ENCODE assay signal across 8 cellular contexts in the genomic region with DNA sequence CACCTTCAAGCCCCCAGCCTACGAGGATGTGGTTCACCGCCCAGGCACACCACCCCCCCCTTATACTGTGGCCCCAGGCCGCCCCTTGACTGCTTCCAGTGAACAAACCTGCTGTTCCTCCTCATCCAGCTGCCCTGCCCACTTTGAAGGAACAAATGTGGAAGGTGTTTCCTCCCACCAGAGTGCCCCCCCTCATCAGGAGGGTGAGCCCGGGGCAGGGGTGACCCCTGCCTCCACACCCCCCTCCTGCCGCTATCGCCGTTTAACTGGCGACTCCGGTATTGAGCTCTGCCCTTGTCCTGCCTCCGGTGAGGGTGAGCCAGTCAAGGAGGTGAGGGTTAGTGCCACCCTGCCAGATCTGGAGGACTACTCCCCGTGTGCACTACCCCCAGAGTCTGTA. TPM values are rescaled to one million over a fixed set of nuclear protein-coding genes. Genes with fewer than 3 reads are reported as not detected.
DNase-seq lines count a peak whose midpoint lies in the region; ATAC-seq, FAIRE-seq and TF ChIP-seq lines count a peak whose summit lies in the region.
"Not testable (repeated sequence)": the region's sequence is repeated elsewhere in the genome, so short reads cannot be mapped to it uniquely, and the experiment has no call there.

No MANE protein-coding gene starts in this region.

- FAIRE-seq in HepG2 (lab: Jason Lieb, UNC) = not testable (repeated sequence)

- not testable (repeated sequence) for ATAC-seq in HepG2; stimulated activated naive CD8-positive, alpha-beta T cell treated with anti-CD3 and anti-CD28 coated beads, Interleukin-15, amount 100 ng/mL, for 72 hours

- TF ChIP-seq CTCF in Caco-2 (IDR thresholded peaks at IDR 0.05; ENCODE audit: insufficient read depth in 1 of 2, low read depth in 1 of 2, low read length in 1 of 2, severe bottlenecking in 1 of 2, unreplicated experiment in 1 of 2); brain (conservative IDR thresholded peaks at IDR 0.05); HepG2 (CRISPR knock-in tag; IDR thresholded peaks at IDR 0.05); neural crest cell (conservative IDR thresholded peaks at IDR 0.05): not testable (repeated sequence)

- H3K27me3 Mint-ChIP-seq in Caco-2 (ENCODE audit: insufficient read depth, unreplicated experiment); activated CD4-positive, alpha-beta T cell treated with anti-CD3 and anti-CD28 coated beads, Interleukin-2, amount 10 ng/mL, durations not matched to agents 7 days and 5 days; activated naive CD4-positive, alpha-beta T cell treated with anti-CD3 and anti-CD28 coated beads for 36 hours (ENCODE audit: low read depth); neural crest cell (ENCODE audit: low read depth); stimulated activated naive CD8-positive, alpha-beta T cell treated with anti-CD3 and anti-CD28 coated beads, Interleukin-15, amount 100 ng/mL, for 72 hours: not testable (repeated sequence)
- peaks cover 23% of the 10 kb centered on the region for H3K27me3 Mint-ChIP-seq in brain

- TF ChIP-seq POLR2A in HepG2 (IDR thresholded peaks at IDR 0.05; ENCODE audit: insufficient read depth in 1 of 2, low read depth in 2 of 2, low read length in 2 of 2) = not testable (repeated sequence)

- not testable (repeated sequence) for H3K4me1 ChIP-seq in Caco-2
- peaks cover 40% of the 10 kb centered on the region for H3K4me1 ChIP-seq in HepG2 (ENCODE audit: insufficient read depth, low read length)

- not testable (repeated sequence) for DNase-seq in Caco-2; activated CD4-positive, alpha-beta T cell treated with anti-CD3 and anti-CD28 coated beads, Interleukin-2, amount 10 ng/mL, durations not matched to agents 7 days and 5 days; activated naive CD4-positive, alpha-beta T cell treated with anti-CD3 and anti-CD28 coated beads for 36 hours; HepG2 (ENCODE audit: low spot score); neural crest cell (ENCODE audit: low read depth, low spot score); stimulated activated naive CD8-positive, alpha-beta T cell treated with anti-CD3 and anti-CD28 coated beads, Interleukin-15, amount 100 ng/mL, for 72 hours

- H3K36me3 Mint-ChIP-seq in Caco-2 (ENCODE audit: insufficient read depth, unreplicated experiment) = peaks cover 67% of the 10 kb centered on the region
- peaks cover 26% of the 10 kb centered on the region for H3K36me3 Mint-ChIP-seq in activated CD4-positive, alpha-beta T cell treated with anti-CD3 and anti-CD28 coated beads, Interleukin-2, amount 10 ng/mL, durations not matched to agents 7 days and 5 days (ENCODE audit: low read depth)
- not testable (repeated sequence) for H3K36me3 Mint-ChIP-seq in activated naive CD4-positive, alpha-beta T cell treated with anti-CD3 and anti-CD28 coated beads for 36 hours (ENCODE audit: low read depth)
- H3K36me3 Mint-ChIP-seq in brain = peaks cover 13% of the 10 kb centered on the region
- peaks cover 12% of the 10 kb centered on the region for H3K36me3 Mint-ChIP-seq in neural crest cell (ENCODE audit: low read depth)

- H3K4me2 ChIP-seq in HepG2 (ENCODE audit: low read depth, low read length) = not testable (repeated sequence)

- H3K27ac Mint-ChIP-seq in Caco-2 (ENCODE audit: unreplicated experiment) (peak overlapping the region; percentile 74), brain (peak overlapping the region; percentile 27 to 99 (median 98))
- H3K27ac Mint-ChIP-seq in activated CD4-positive, alpha-beta T cell treated with anti-CD3 and anti-CD28 coated beads, Interleukin-2, amount 10 ng/mL, durations not matched to agents 7 days and 5 days; neural crest cell (ENCODE audit: unreplicated experiment): not testable (repeated sequence)
- H3K27ac Mint-ChIP-seq in activated naive CD4-positive, alpha-beta T cell treated with anti-CD3 and anti-CD28 coated beads for 36 hours = peak overlapping the region; percentile 56
- peak overlapping the region in 1 of 2 donors; percentile 51 for H3K27ac Mint-ChIP-seq in stimulated activated naive CD8-positive, alpha-beta T cell treated with anti-CD3 and anti-CD28 coated beads, Interleukin-15, amount 100 ng/mL, for 72 hours

- TF ChIP-seq EP300 in HepG2 (IDR thresholded peaks at IDR 0.05; ENCODE audit: low read depth in 2 of 2, low read length in 2 of 2); HepG2 (CRISPR knock-in tag; IDR thresholded peaks at IDR 0.05; ENCODE audit: borderline replicate concordance): not testable (repeated sequence)

- not testable (repeated sequence) for H3K9ac ChIP-seq in HepG2 (ENCODE audit: insufficient read depth, low read depth, low read length)

- not testable (repeated sequence) for H4K20me1 ChIP-seq in HepG2 (ENCODE audit: insufficient read depth, low read length)

- CTCF ChIA-PET in Caco-2 (lab: Charles Lee); HepG2 (lab: Yijun Ruan, JAX; ENCODE audit: low intra/inter-chr PET ratio, low total read pairs): not testable (repeated sequence)
- CTCF ChIA-PET in activated CD4-positive, alpha-beta T cell treated with anti-CD3 and anti-CD28 coated beads, Interleukin-2, amount 10 ng/mL, durations not matched to agents 7 days and 5 days (lab: Charles Lee) = interaction anchor here (1.4 to 9.8 kb wide), 5 partner anchors 9 to 33 kb away, joined by 3 to 66 read pairs (median 5); a partner anchor contains a TSS
- CTCF ChIA-PET in activated naive CD4-positive, alpha-beta T cell treated with anti-CD3 and anti-CD28 coated beads for 36 hours (lab: Charles Lee) = interaction anchor here (1.9 kb wide), 1 partner anchor 22 kb away, joined by 7 read pairs; a partner anchor contains a TSS

- not testable (repeated sequence) for TF ChIP-seq RAD21 in HepG2 (CRISPR knock-in tag; IDR thresholded peaks at IDR 0.05)

- intact Hi-C loops in Caco-2 (cut with micrococcal nuclease; ENCODE audit: unreplicated experiment); activated naive CD4-positive, alpha-beta T cell treated with anti-CD3 and anti-CD28 coated beads for 36 hours (cut with micrococcal nuclease); HepG2 (cut with micrococcal nuclease; ENCODE audit: unreplicated experiment): not testable (repeated sequence)

- not testable (repeated sequence) for H3K27ac ChIP-seq in HepG2 (ENCODE audit: extremely low read length, insufficient read depth, low read length)

- H3K79me2 ChIP-seq in HepG2 (ENCODE audit: insufficient read depth, low read length) = peaks cover 44% of the 10 kb centered on the region

- 94% methylated on average over 11 of the region's 11 CpGs for WGBS in HepG2 (ENCODE audit: low lambda C conversion rate)

- peak overlapping the region; percentile 95 for H3K4me3 Mint-ChIP-seq in Caco-2 (ENCODE audit: unreplicated experiment)
- peak overlapping the region; percentile 91 for H3K4me3 Mint-ChIP-seq in activated CD4-positive, alpha-beta T cell treated with anti-CD3 and anti-CD28 coated beads, Interleukin-2, amount 10 ng/mL, durations not matched to agents 7 days and 5 days
- H3K4me3 Mint-ChIP-seq in activated naive CD4-positive, alpha-beta T cell treated with anti-CD3 and anti-CD28 coated beads for 36 hours = peak overlapping the region; percentile 92
- peak overlapping the region; percentile 95 to 99 (median 97) for H3K4me3 Mint-ChIP-seq in brain
- H3K4me3 Mint-ChIP-seq in neural crest cell = peak overlapping the region; percentile 94
- peak overlapping the region; percentile 89 to 99 for H3K4me3 Mint-ChIP-seq in stimulated activated naive CD8-positive, alpha-beta T cell treated with anti-CD3 and anti-CD28 coated beads, Interleukin-15, amount 100 ng/mL, for 72 hours

- peaks cover 32% of the 10 kb centered on the region for H3K4me1 Mint-ChIP-seq in Caco-2 (ENCODE audit: low read depth, unreplicated experiment)
- peaks cover 55% of the 10 kb centered on the region for H3K4me1 Mint-ChIP-seq in activated CD4-positive, alpha-beta T cell treated with anti-CD3 and anti-CD28 coated beads, Interleukin-2, amount 10 ng/mL, durations not matched to agents 7 days and 5 days
- H3K4me1 Mint-ChIP-seq in activated naive CD4-positive, alpha-beta T cell treated with anti-CD3 and anti-CD28 coated beads for 36 hours (ENCODE audit: low read depth) = peaks cover 41% of the 10 kb centered on the region
- H3K4me1 Mint-ChIP-seq in brain = peaks cover 63% of the 10 kb centered on the region
- H3K4me1 Mint-ChIP-seq in neural crest cell = peaks cover 49% of the 10 kb centered on the region
- peaks cover 66% of the 10 kb centered on the region for H3K4me1 Mint-ChIP-seq in stimulated activated naive CD8-positive, alpha-beta T cell treated with anti-CD3 and anti-CD28 coated beads, Interleukin-15, amount 100 ng/mL, for 72 hours

- H3K9me3 Mint-ChIP-seq in Caco-2 (ENCODE audit: unreplicated experiment); activated CD4-positive, alpha-beta T cell treated with anti-CD3 and anti-CD28 coated beads, Interleukin-2, amount 10 ng/mL, durations not matched to agents 7 days and 5 days; activated naive CD4-positive, alpha-beta T cell treated with anti-CD3 and anti-CD28 coated beads for 36 hours; brain; neural crest cell; stimulated activated naive CD8-positive, alpha-beta T cell treated with anti-CD3 and anti-CD28 coated beads, Interleukin-15, amount 100 ng/mL, for 72 hours: not testable (repeated sequence)

- H3K27me3 ChIP-seq in Caco-2 (replicated peaks; ENCODE audit: control insufficient read depth, insufficient read depth, low read length); HepG2 (ENCODE audit: control insufficient read depth in 1 of 2, insufficient read depth in 2 of 2, low read length in 2 of 2): not testable (repeated sequence)

- H2AFZ ChIP-seq in HepG2 (ENCODE audit: low read length) = not testable (repeated sequence)

- not testable (repeated sequence) for BruUV-seq in Caco-2 (replicated peaks; lab: Mats Ljungman, UMichigan); HepG2 (replicated peaks; lab: Mats Ljungman, UMichigan)

- POLR2A ChIA-PET in Caco-2 (lab: Charles Lee) = interaction anchor here (0.6 kb wide), 1 partner anchor 1206 kb away, joined by 4 read pairs; no protein-coding TSS in a partner anchor
- POLR2A ChIA-PET in activated CD4-positive, alpha-beta T cell treated with anti-CD3 and anti-CD28 coated beads, Interleukin-2, amount 10 ng/mL, durations not matched to agents 7 days and 5 days (lab: Charles Lee) = not testable (repeated sequence)
- POLR2A ChIA-PET in HepG2 (lab: Yijun Ruan, JAX) = interaction anchor here (2.7 to 12.4 kb wide), 5 partner anchors 17 to 47 kb away, joined by 11 to 342 read pairs (median 71); a partner anchor contains a TSS

- H3K9me3 ChIP-seq in Caco-2; HepG2 (ENCODE audit: low read length): not testable (repeated sequence)

- in situ Hi-C loops in HepG2 (cut with HindIII; ENCODE audit: extremely low pct_ligation_motif_present, low pct_unique_long_range_greater_than_20kb) = not testable (repeated sequence)

- H3K4me3 ChIP-seq in Caco-2 (ENCODE audit: low read depth, low read length); HepG2 (replicated peaks in 1 of 3; ENCODE audit: insufficient read depth in 1 of 3, low read depth in 2 of 3, low read length in 3 of 3): not testable (repeated sequence)

- H3K36me3 ChIP-seq in Caco-2 (ENCODE audit: control insufficient read depth, insufficient read depth, low read length) = not testable (repeated sequence)
- peaks cover 1 to 24% of the 10 kb centered on the region in 2 experiments for H3K36me3 ChIP-seq in HepG2 (replicated peaks in 1 of 2; ENCODE audit: control insufficient read depth in 1 of 2, insufficient read depth in 2 of 2, low read length in 2 of 2)

RNA-seq across cellular contexts. Expression of a gene that starts 2.0 kb away (rescaled TPM):
- total RNA-seq in Caco-2 (2022) (53.4 and 54.8 TPM in 2 replicates), HepG2 (2016; rRNA removed; fragmentation: Illumina TruSeq; extraction: Trizol) (26.5 and 38.8 TPM in 2 replicates), neural crest cell (86.7 and 89.7 TPM in 2 replicates)
- 81.4 TPM for polyA plus RNA-seq in PFSK-1 (2012; ENCODE audit: insufficient read length, low read depth)
- total RNA-seq in activated CD4-positive, alpha-beta T cell treated with anti-CD3 and anti-CD28 coated beads, Interleukin-2, amount 10 ng/mL, durations not matched to agents 7 days and 5 days = 10 to 100 TPM; 52.5 to 52.6 TPM
- total RNA-seq in activated naive CD4-positive, alpha-beta T cell treated with anti-CD3 and anti-CD28 coated beads for 36 hours = 10 to 100 TPM; 39.4 to 40.0 TPM
- polyA plus RNA-seq in brain (ENCODE audit: insufficient read depth, low read depth, low replicate concordance) (177 TPM), HepG2 (2011; rRNA removed) (85.7 and 107 TPM in 2 replicates)
- total RNA-seq in HepG2 (2016; cell fraction: cytosol; rRNA removed; fragmentation: Illumina TruSeq; extraction: Trizol; ENCODE audit: low read depth) = 50.0 and 58.3 TPM in 2 replicates
- total RNA-seq in HepG2 (2016; cell fraction: insoluble cytoplasmic fraction; rRNA removed; fragmentation: Illumina TruSeq; extraction: Trizol) = 27.8 and 36.5 TPM in 2 replicates
- total RNA-seq in HepG2 (2016; cell fraction: membrane; rRNA removed; fragmentation: Illumina TruSeq; extraction: Trizol) = 61.3 and 76.9 TPM in 2 replicates
- 25.9 and 29.1 TPM in 2 replicates for total RNA-seq in HepG2 (2016; cell fraction: nucleus; rRNA removed; fragmentation: Illumina TruSeq; extraction: Trizol)
- polyA plus RNA-seq in HepG2 (2011; cell fraction: cytosol; rRNA removed) = 77.8 and 109 TPM in 2 replicates
- 406 and 434 TPM in 2 replicates for polyA plus RNA-seq in HepG2 (2011; cell fraction: nucleus; rRNA removed)
- 45.0 and 50.3 TPM in 2 replicates for polyA plus RNA-seq in HepG2 (2012)
- polyA plus RNA-seq in HepG2 (2016; cell fraction: cytosol; fragmentation: Illumina TruSeq; extraction: Trizol; ENCODE audit: low read depth) = 82.9 and 90.6 TPM in 2 replicates
- polyA plus RNA-seq in HepG2 (2016; cell fraction: insoluble cytoplasmic fraction; fragmentation: Illumina TruSeq; extraction: Trizol; ENCODE audit: low read depth) = 41.4 and 46.0 TPM in 2 replicates
- polyA plus RNA-seq in HepG2 (2016; cell fraction: membrane; fragmentation: Illumina TruSeq; extraction: Trizol; ENCODE audit: low read depth) = 87.2 and 99.7 TPM in 2 replicates
- polyA plus RNA-seq in HepG2 (2016; cell fraction: nucleus; fragmentation: Illumina TruSeq; extraction: Trizol; ENCODE audit: insufficient read depth, low read depth) = 71.0 and 71.7 TPM in 2 replicates
- polyA minus RNA-seq in HepG2 (2011; rRNA and poly(A)+ RNA removed; ENCODE audit: low replicate concordance) = 54.1 and 96.5 TPM in 2 replicates
- polyA minus RNA-seq in HepG2 (2011; cell fraction: cytosol; rRNA and poly(A)+ RNA removed) = 9.6 and 9.8 TPM in 2 replicates
- polyA minus RNA-seq in HepG2 (2011; cell fraction: nucleus; rRNA and poly(A)+ RNA removed) = 29.4 and 41.2 TPM in 2 replicates

RNA-seq across cellular contexts. Expression of a gene that starts 5.0 kb away (rescaled TPM):
- 70.5 and 71.1 TPM in 2 replicates for total RNA-seq in Caco-2 (2022)
- 53.8 TPM for polyA plus RNA-seq in PFSK-1 (2012; ENCODE audit: insufficient read length, low read depth)
- 10 to 100 TPM; 55.4 to 62.6 TPM for total RNA-seq in activated CD4-positive, alpha-beta T cell treated with anti-CD3 and anti-CD28 coated beads, Interleukin-2, amount 10 ng/mL, durations not matched to agents 7 days and 5 days
- 10 to 100 TPM; 38.8 to 39.1 TPM for total RNA-seq in activated naive CD4-positive, alpha-beta T cell treated with anti-CD3 and anti-CD28 coated beads for 36 hours
- 29.4 TPM for polyA plus RNA-seq in brain (ENCODE audit: insufficient read depth, low read depth, low replicate concordance)
- 30.1 and 95.2 TPM in 2 replicates for total RNA-seq in HepG2 (2016; rRNA removed; fragmentation: Illumina TruSeq; extraction: Trizol)
- 8.8 and 11.5 TPM in 2 replicates for total RNA-seq in HepG2 (2016; cell fraction: cytosol; rRNA removed; fragmentation: Illumina TruSeq; extraction: Trizol; ENCODE audit: low read depth)
- total RNA-seq in HepG2 (2016; cell fraction: insoluble cytoplasmic fraction; rRNA removed; fragmentation: Illumina TruSeq; extraction: Trizol) = 26.3 and 96.7 TPM in 2 replicates
- 21.6 and 24.7 TPM in 2 replicates for total RNA-seq in HepG2 (2016; cell fraction: membrane; rRNA removed; fragmentation: Illumina TruSeq; extraction: Trizol)
- 74.9 and 89.3 TPM in 2 replicates for total RNA-seq in HepG2 (2016; cell fraction: nucleus; rRNA removed; fragmentation: Illumina TruSeq; extraction: Trizol)
- 117 and 124 TPM in 2 replicates for polyA plus RNA-seq in HepG2 (2011; rRNA removed)
- 82.7 and 107 TPM in 2 replicates for polyA plus RNA-seq in HepG2 (2011; cell fraction: cytosol; rRNA removed)
- polyA plus RNA-seq in HepG2 (2011; cell fraction: nucleus; rRNA removed) = 164 and 187 TPM in 2 replicates
- polyA plus RNA-seq in HepG2 (2012) = 66.6 and 78.0 TPM in 2 replicates
- polyA plus RNA-seq in HepG2 (2016; cell fraction: cytosol; fragmentation: Illumina TruSeq; extraction: Trizol; ENCODE audit: low read depth) = 7.9 TPM in 2 replicates
- polyA plus RNA-seq in HepG2 (2016; cell fraction: insoluble cytoplasmic fraction; fragmentation: Illumina TruSeq; extraction: Trizol; ENCODE audit: low read depth) = 21.4 and 26.1 TPM in 2 replicates
- 12.9 and 13.0 TPM in 2 replicates for polyA plus RNA-seq in HepG2 (2016; cell fraction: membrane; fragmentation: Illumina TruSeq; extraction: Trizol; ENCODE audit: low read depth)
- polyA plus RNA-seq in HepG2 (2016; cell fraction: nucleus; fragmentation: Illumina TruSeq; extraction: Trizol; ENCODE audit: insufficient read depth, low read depth) = 132 and 137 TPM in 2 replicates
- 89.6 and 182 TPM in 2 replicates for polyA minus RNA-seq in HepG2 (2011; rRNA and poly(A)+ RNA removed; ENCODE audit: low replicate concordance)
- polyA minus RNA-seq in HepG2 (2011; cell fraction: cytosol; rRNA and poly(A)+ RNA removed) = 63.1 and 75.1 TPM in 2 replicates
- 28.6 and 30.3 TPM in 2 replicates for polyA minus RNA-seq in HepG2 (2011; cell fraction: nucleus; rRNA and poly(A)+ RNA removed)
- 53.7 and 56.1 TPM in 2 replicates for total RNA-seq in neural crest cell

RNA-seq across cellular contexts. Expression of a gene that starts 5.3 kb away (rescaled TPM):
- total RNA-seq in Caco-2 (2022) (25.2 and 29.1 TPM in 2 replicates), HepG2 (2016; rRNA removed; fragmentation: Illumina TruSeq; extraction: Trizol) (10.0 and 14.5 TPM in 2 replicates), neural crest cell (31.3 and 33.1 TPM in 2 replicates)
- polyA plus RNA-seq in PFSK-1 (2012; ENCODE audit: insufficient read length, low read depth) = 28.0 TPM
- total RNA-seq in activated CD4-positive, alpha-beta T cell treated with anti-CD3 and anti-CD28 coated beads, Interleukin-2, amount 10 ng/mL, durations not matched to agents 7 days and 5 days = 10 to 100 TPM; 28.9 to 32.1 TPM
- 10 to 100 TPM; 26.5 to 28.3 TPM for total RNA-seq in activated naive CD4-positive, alpha-beta T cell treated with anti-CD3 and anti-CD28 coated beads for 36 hours
- polyA plus RNA-seq in brain (ENCODE audit: insufficient read depth, low read depth, low replicate concordance) (31.9 TPM), HepG2 (2011; rRNA removed) (6.2 and 7.9 TPM in 2 replicates)
- total RNA-seq in HepG2 (2016; cell fraction: cytosol; rRNA removed; fragmentation: Illumina TruSeq; extraction: Trizol; ENCODE audit: low read depth) = 5.0 and 7.0 TPM in 2 replicates
- 8.7 and 16.5 TPM in 2 replicates for total RNA-seq in HepG2 (2016; cell fraction: insoluble cytoplasmic fraction; rRNA removed; fragmentation: Illumina TruSeq; extraction: Trizol)
- total RNA-seq in HepG2 (2016; cell fraction: membrane; rRNA removed; fragmentation: Illumina TruSeq; extraction: Trizol) = 9.3 and 10.1 TPM in 2 replicates
- 12.6 and 17.1 TPM in 2 replicates for total RNA-seq in HepG2 (2016; cell fraction: nucleus; rRNA removed; fragmentation: Illumina TruSeq; extraction: Trizol)
- 4.5 and 4.9 TPM in 2 replicates for polyA plus RNA-seq in HepG2 (2011; cell fraction: cytosol; rRNA removed)
- 63.6 and 70.4 TPM in 2 replicates for polyA plus RNA-seq in HepG2 (2011; cell fraction: nucleus; rRNA removed)
- polyA plus RNA-seq in HepG2 (2012) = 13.1 and 14.4 TPM in 2 replicates
- 4.5 and 5.4 TPM in 2 replicates for polyA plus RNA-seq in HepG2 (2016; cell fraction: cytosol; fragmentation: Illumina TruSeq; extraction: Trizol; ENCODE audit: low read depth)
- polyA plus RNA-seq in HepG2 (2016; cell fraction: insoluble cytoplasmic fraction; fragmentation: Illumina TruSeq; extraction: Trizol; ENCODE audit: low read depth) = 15.4 and 15.7 TPM in 2 replicates
- polyA plus RNA-seq in HepG2 (2016; cell fraction: membrane; fragmentation: Illumina TruSeq; extraction: Trizol; ENCODE audit: low read depth) = 10.1 and 13.1 TPM in 2 replicates
- polyA plus RNA-seq in HepG2 (2016; cell fraction: nucleus; fragmentation: Illumina TruSeq; extraction: Trizol; ENCODE audit: insufficient read depth, low read depth) = 30.3 and 40.1 TPM in 2 replicates
- 2.5 and 7.3 TPM in 2 replicates for polyA minus RNA-seq in HepG2 (2011; rRNA and poly(A)+ RNA removed; ENCODE audit: low replicate concordance)
- 1.3 TPM in 1 of 2 replicates, not detected in the other for polyA minus RNA-seq in HepG2 (2011; cell fraction: cytosol; rRNA and poly(A)+ RNA removed)
- 14.5 and 22.5 TPM in 2 replicates for polyA minus RNA-seq in HepG2 (2011; cell fraction: nucleus; rRNA and poly(A)+ RNA removed)

RNA-seq across cellular contexts. Expression of a gene that starts 12.2 kb away (rescaled TPM):
- total RNA-seq in Caco-2 (2022) (88.4 and 102 TPM in 2 replicates), HepG2 (2016; rRNA removed; fragmentation: Illumina TruSeq; extraction: Trizol) (51.9 and 53.8 TPM in 2 replicates), neural crest cell (72.4 and 74.6 TPM in 2 replicates)
- polyA plus RNA-seq in PFSK-1 (2012; ENCODE audit: insufficient read length, low read depth) = 142 TPM
- total RNA-seq in activated CD4-positive, alpha-beta T cell treated with anti-CD3 and anti-CD28 coated beads, Interleukin-2, amount 10 ng/mL, durations not matched to agents 7 days and 5 days = 10 to 100 TPM; 72.5 to 83.1 TPM
- 100 to 1,000 TPM; 112 to 117 TPM for total RNA-seq in activated naive CD4-positive, alpha-beta T cell treated with anti-CD3 and anti-CD28 coated beads for 36 hours
- polyA plus RNA-seq in brain (ENCODE audit: insufficient read depth, low read depth, low replicate concordance) (88.8 TPM), HepG2 (2011; rRNA removed) (28.8 and 34.3 TPM in 2 replicates)
- total RNA-seq in HepG2 (2016; cell fraction: cytosol; rRNA removed; fragmentation: Illumina TruSeq; extraction: Trizol; ENCODE audit: low read depth) = 42.4 and 54.6 TPM in 2 replicates
- 58.8 and 59.3 TPM in 2 replicates for total RNA-seq in HepG2 (2016; cell fraction: insoluble cytoplasmic fraction; rRNA removed; fragmentation: Illumina TruSeq; extraction: Trizol)
- 53.4 and 65.7 TPM in 2 replicates for total RNA-seq in HepG2 (2016; cell fraction: membrane; rRNA removed; fragmentation: Illumina TruSeq; extraction: Trizol)
- total RNA-seq in HepG2 (2016; cell fraction: nucleus; rRNA removed; fragmentation: Illumina TruSeq; extraction: Trizol) = 30.0 and 33.7 TPM in 2 replicates
- polyA plus RNA-seq in HepG2 (2011; cell fraction: cytosol; rRNA removed) = 30.0 and 63.3 TPM in 2 replicates
- polyA plus RNA-seq in HepG2 (2011; cell fraction: nucleus; rRNA removed) = 49.3 and 53.8 TPM in 2 replicates
- polyA plus RNA-seq in HepG2 (2012) = 32.0 and 44.9 TPM in 2 replicates
- 37.9 and 43.7 TPM in 2 replicates for polyA plus RNA-seq in HepG2 (2016; cell fraction: cytosol; fragmentation: Illumina TruSeq; extraction: Trizol; ENCODE audit: low read depth)
- 43.6 and 45.0 TPM in 2 replicates for polyA plus RNA-seq in HepG2 (2016; cell fraction: insoluble cytoplasmic fraction; fragmentation: Illumina TruSeq; extraction: Trizol; ENCODE audit: low read depth)
- polyA plus RNA-seq in HepG2 (2016; cell fraction: membrane; fragmentation: Illumina TruSeq; extraction: Trizol; ENCODE audit: low read depth) = 39.5 and 42.8 TPM in 2 replicates
- 61.4 and 66.8 TPM in 2 replicates for polyA plus RNA-seq in HepG2 (2016; cell fraction: nucleus; fragmentation: Illumina TruSeq; extraction: Trizol; ENCODE audit: insufficient read depth, low read depth)
- 38.1 and 38.8 TPM in 2 replicates for polyA minus RNA-seq in HepG2 (2011; rRNA and poly(A)+ RNA removed; ENCODE audit: low replicate concordance)
- 13.6 and 15.1 TPM in 2 replicates for polyA minus RNA-seq in HepG2 (2011; cell fraction: cytosol; rRNA and poly(A)+ RNA removed)
- 18.9 and 23.0 TPM in 2 replicates for polyA minus RNA-seq in HepG2 (2011; cell fraction: nucleus; rRNA and poly(A)+ RNA removed)

RNA-seq across cellular contexts. Expression of a gene that starts 18.5 kb away (rescaled TPM):
- total RNA-seq in Caco-2 (2022) (123 and 139 TPM in 2 replicates), HepG2 (2016; rRNA removed; fragmentation: Illumina TruSeq; extraction: Trizol) (107 and 159 TPM in 2 replicates), neural crest cell (61.2 and 62.0 TPM in 2 replicates)
- polyA plus RNA-seq in PFSK-1 (2012; ENCODE audit: insufficient read length, low read depth) = 24.4 TPM
- total RNA-seq in activated CD4-positive, alpha-beta T cell treated with anti-CD3 and anti-CD28 coated beads, Interleukin-2, amount 10 ng/mL, durations not matched to agents 7 days and 5 days = under 1 TPM; 0.62 to 0.82 TPM
- 1 to 10 TPM in 1 of 2 experiments, under 1 TPM in 1; 0.95 to 1.6 TPM for total RNA-seq in activated naive CD4-positive, alpha-beta T cell treated with anti-CD3 and anti-CD28 coated beads for 36 hours
- polyA plus RNA-seq in brain (ENCODE audit: insufficient read depth, low read depth, low replicate concordance) (58.0 TPM), HepG2 (2011; rRNA removed) (166 and 187 TPM in 2 replicates)
- 32.3 and 32.8 TPM in 2 replicates for total RNA-seq in HepG2 (2016; cell fraction: cytosol; rRNA removed; fragmentation: Illumina TruSeq; extraction: Trizol; ENCODE audit: low read depth)
- total RNA-seq in HepG2 (2016; cell fraction: insoluble cytoplasmic fraction; rRNA removed; fragmentation: Illumina TruSeq; extraction: Trizol) = 92.8 and 167 TPM in 2 replicates
- total RNA-seq in HepG2 (2016; cell fraction: membrane; rRNA removed; fragmentation: Illumina TruSeq; extraction: Trizol) = 71.3 and 83.2 TPM in 2 replicates
- 134 and 147 TPM in 2 replicates for total RNA-seq in HepG2 (2016; cell fraction: nucleus; rRNA removed; fragmentation: Illumina TruSeq; extraction: Trizol)
- polyA plus RNA-seq in HepG2 (2011; cell fraction: cytosol; rRNA removed) = 105 and 146 TPM in 2 replicates
- polyA plus RNA-seq in HepG2 (2011; cell fraction: nucleus; rRNA removed) = 693 and 745 TPM in 2 replicates
- polyA plus RNA-seq in HepG2 (2012) = 111 and 123 TPM in 2 replicates
- polyA plus RNA-seq in HepG2 (2016; cell fraction: cytosol; fragmentation: Illumina TruSeq; extraction: Trizol; ENCODE audit: low read depth) = 19.8 and 20.3 TPM in 2 replicates
- 106 and 117 TPM in 2 replicates for polyA plus RNA-seq in HepG2 (2016; cell fraction: insoluble cytoplasmic fraction; fragmentation: Illumina TruSeq; extraction: Trizol; ENCODE audit: low read depth)
- polyA plus RNA-seq in HepG2 (2016; cell fraction: membrane; fragmentation: Illumina TruSeq; extraction: Trizol; ENCODE audit: low read depth) = 48.0 and 54.9 TPM in 2 replicates
- 311 and 321 TPM in 2 replicates for polyA plus RNA-seq in HepG2 (2016; cell fraction: nucleus; fragmentation: Illumina TruSeq; extraction: Trizol; ENCODE audit: insufficient read depth, low read depth)
- polyA minus RNA-seq in HepG2 (2011; rRNA and poly(A)+ RNA removed; ENCODE audit: low replicate concordance) = 14.0 and 202 TPM in 2 replicates
- polyA minus RNA-seq in HepG2 (2011; cell fraction: cytosol; rRNA and poly(A)+ RNA removed) = 51.2 and 66.4 TPM in 2 replicates
- 211 and 223 TPM in 2 replicates for polyA minus RNA-seq in HepG2 (2011; cell fraction: nucleus; rRNA and poly(A)+ RNA removed)
